11 cellular contexts compared by ENCODE assay signal in the genomic region with DNA sequence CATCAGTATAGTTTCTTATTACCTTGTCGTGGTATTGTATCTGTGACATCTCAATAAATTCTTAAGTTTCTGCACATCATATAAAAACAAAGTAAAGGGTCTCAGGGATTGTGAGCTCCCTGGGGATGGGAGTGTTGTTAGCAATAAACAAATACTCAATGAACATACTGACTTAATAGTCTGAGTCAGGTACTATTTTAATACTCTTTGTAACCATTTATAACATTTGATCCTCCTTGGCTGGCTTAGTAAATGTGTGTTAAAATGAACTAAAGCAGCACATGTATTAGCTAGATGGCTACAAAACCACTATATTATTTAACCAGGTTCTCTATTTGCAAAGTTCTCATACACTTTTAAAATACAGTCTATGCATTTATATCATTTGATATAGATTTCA. TPM values are rescaled to one million over a fixed set of nuclear protein-coding genes. Genes with fewer than 3 reads are reported as not detected.
DNase-seq lines count a peak whose midpoint lies in the region; FAIRE-seq and TF ChIP-seq lines count a peak whose summit lies in the region.
"Had no signal": no experiment of that assay in that cellular context is flagged by ENCODE, and none has a peak within 500 bp of the region (broad histone marks: within the 10 kb centered on the region; RNA-seq: fewer than 3 reads in every experiment).

No MANE protein-coding gene starts in this region.

- no peak overlapping the region for H2AFZ ChIP-seq in PC-9
- no peak overlapping the region for H2AFZ ChIP-seq in endothelial cell of umbilical vein (ENCODE audit: low read depth, low read length)

- H3K79me2 ChIP-seq in PC-9 (ENCODE audit: low read depth) (peaks cover 29% of the 10 kb centered on the region), endothelial cell of umbilical vein (ENCODE audit: control insufficient read depth, insufficient read depth, low read length) (peaks cover 41% of the 10 kb centered on the region)

- H3K4me2 ChIP-seq in PC-9 (peak overlapping the region; percentile 95), endothelial cell of umbilical vein (ENCODE audit: insufficient read depth, low read length) (peak overlapping the region; percentile 97)

- H3K27ac ChIP-seq in PC-9 (no peak overlapping the region), endothelial cell of umbilical vein (ENCODE audit: insufficient read depth, low read depth, low read length) (peak overlapping the region; percentile 89), skeletal muscle tissue (ENCODE audit: low read depth, low read length) (peak overlapping the region; percentile 93)
- H3K27ac ChIP-seq: neutrophil had no signal

- no peaks in the 10 kb centered on the region for H4K20me1 ChIP-seq in PC-9 (ENCODE audit: insufficient read depth)
- no peaks in the 10 kb centered on the region for H4K20me1 ChIP-seq in endothelial cell of umbilical vein (replicated peaks; ENCODE audit: control insufficient read depth, extremely low read depth, insufficient read depth, low read length)

- H3K27me3 ChIP-seq in PC-9 (ENCODE audit: insufficient read depth, low read depth): no peaks in the 10 kb centered on the region
- no peaks in the 10 kb centered on the region for H3K27me3 ChIP-seq in endothelial cell of umbilical vein (ENCODE audit: control insufficient read depth in 2 of 2, insufficient read depth in 2 of 2, low read length in 2 of 2)
- no peaks in the 10 kb centered on the region for H3K27me3 ChIP-seq in skeletal muscle tissue (ENCODE audit: control insufficient read depth in 3 of 3, insufficient read depth in 3 of 3, low read length in 3 of 3)
- H3K27me3 ChIP-seq: neutrophil had no signal

- POLR2A ChIA-PET in PC-9 (lab: Charles Lee; ENCODE audit: unreplicated experiment): interaction anchor here (0.6 kb wide), 1 partner anchor 151 kb away, joined by 6 read pairs; no protein-coding TSS in a partner anchor
- POLR2A ChIA-PET in endothelial cell of umbilical vein (lab: Charles Lee): no interaction called here

- H3K4me3 ChIP-seq in PC-9: peak overlapping the region; percentile 66; the same call in 1 of the 2 replicates
- H3K4me3 ChIP-seq in endothelial cell of umbilical vein (replicated peaks in 1 of 3; ENCODE audit: insufficient read depth in 1 of 3, low read depth in 1 of 3, low read length in 3 of 3): peak overlapping the region in 1 of 3 experiments; percentile 94
- peak overlapping the region in 2 of 3 donors; percentile 52 to 76 for H3K4me3 ChIP-seq in skeletal muscle tissue (ENCODE audit: low read length in 3 of 3)

- no peaks in the 10 kb centered on the region for H3K9me1 ChIP-seq in endothelial cell of umbilical vein (replicated peaks; ENCODE audit: control insufficient read depth, extremely low read depth, insufficient read depth, low read length)

- H3K9me3 ChIP-seq in PC-9 (ENCODE audit: insufficient read depth, low read depth) (no peaks in the 10 kb centered on the region), endothelial cell of umbilical vein (replicated peaks; ENCODE audit: control insufficient read depth, insufficient read depth, low read length) (no peaks in the 10 kb centered on the region), skeletal muscle tissue (ENCODE audit: control insufficient read depth in 3 of 3, low read length in 3 of 3) (no peaks in the 10 kb centered on the region)
- H3K9me3 ChIP-seq: neutrophil had no signal

- H3K9me2 ChIP-seq in PC-9 (ENCODE audit: insufficient read depth): no peaks in the 10 kb centered on the region

- no peak for DNase-seq in activated naive CD4-positive, alpha-beta T cell treated with anti-CD3 and anti-CD28 coated beads for 36 hours
- no peak for DNase-seq in PC-9
- peak; percentile 7 for DNase-seq in endothelial cell of umbilical vein (ENCODE audit: low read depth, low spot score)
- DNase-seq in frontal cortex (ENCODE audit: low spot score in 2 of 2): no peak
- DNase-seq in COLO829 (ENCODE audit: low spot score): no peak
- DNase-seq in NCI-H1092 treated with DMSO at 0.1 percent for 48 hours (lab: John Stamatoyannopoulos, UW): no peak
- DNase-seq: activated CD8-positive, alpha-beta memory T cell treated with anti-CD3 and anti-CD28 coated beads, Interleukin-2, amount 50 U/mL, for 4 hours had no signal

- H3K27me3 Mint-ChIP-seq in activated naive CD4-positive, alpha-beta T cell treated with anti-CD3 and anti-CD28 coated beads, Interleukin-2, amount 50 U/mL, for 24 hours: no peaks in the 10 kb centered on the region
- H3K27me3 Mint-ChIP-seq in activated naive CD4-positive, alpha-beta T cell treated with anti-CD3 and anti-CD28 coated beads for 36 hours (ENCODE audit: low read depth): no peaks in the 10 kb centered on the region
- H3K27me3 Mint-ChIP-seq: IgD-negative memory B cell had no signal

- intact Hi-C loops in activated naive CD4-positive, alpha-beta T cell treated with anti-CD3 and anti-CD28 coated beads for 36 hours (cut with micrococcal nuclease): loop anchor here (10.0 kb wide), 2 partner anchors 472 to 1918 kb away; partner anchors contain the start of genes FOXB1 and TLN2
- intact Hi-C loops in PC-9 (cut with micrococcal nuclease; ENCODE audit: unreplicated experiment) (no loop called here), endothelial cell of umbilical vein (cut with micrococcal nuclease) (loop anchor here (5.0 kb wide), 1 partner anchor 790 kb away; the partner anchor contains the start of gene BNIP2)

- H3K36me3 ChIP-seq in PC-9 (ENCODE audit: low read depth) (no peaks in the 10 kb centered on the region), endothelial cell of umbilical vein (ENCODE audit: control insufficient read depth in 2 of 2, extremely low read depth in 1 of 2, insufficient read depth in 2 of 2, low read length in 2 of 2) (peaks cover 4 to 6% of the 10 kb centered on the region in 2 experiments), skeletal muscle tissue (ENCODE audit: control insufficient read depth in 3 of 3, insufficient read depth in 3 of 3, low read length in 3 of 3) (peaks cover 4 to 18% (median 9%) of the 10 kb centered on the region in 3 donors)

- H3K9me3 Mint-ChIP-seq in activated naive CD4-positive, alpha-beta T cell treated with anti-CD3 and anti-CD28 coated beads, Interleukin-2, amount 50 U/mL, for 24 hours: no peaks in the 10 kb centered on the region
- H3K9me3 Mint-ChIP-seq in activated naive CD4-positive, alpha-beta T cell treated with anti-CD3 and anti-CD28 coated beads for 36 hours: no peaks in the 10 kb centered on the region
- H3K9me3 Mint-ChIP-seq: IgD-negative memory B cell had no signal

- TF ChIP-seq CTCF in PC-9 (conservative IDR thresholded peaks at IDR 0.05) (no peak), endothelial cell of umbilical vein (IDR thresholded peaks at IDR 0.05; ENCODE audit: extremely low read depth in 1 of 2, insufficient read depth in 1 of 2, low read depth in 1 of 2, low read length in 2 of 2) (no peak)

- dilution Hi-C loops in endothelial cell of umbilical vein (cut with MboI; ENCODE audit: extremely low pct_ligation_motif_present, low sequenced_read_pairs): no loop called here

- H3K4me1 Mint-ChIP-seq in activated naive CD4-positive, alpha-beta T cell treated with anti-CD3 and anti-CD28 coated beads, Interleukin-2, amount 50 U/mL, for 24 hours: peaks cover 65% of the 10 kb centered on the region
- peaks cover 45% of the 10 kb centered on the region for H3K4me1 Mint-ChIP-seq in activated naive CD4-positive, alpha-beta T cell treated with anti-CD3 and anti-CD28 coated beads for 36 hours (ENCODE audit: low read depth)

- BruUV-seq in PC-9 (replicated peaks; lab: Mats Ljungman, UMichigan) (no TSS peak), endothelial cell of umbilical vein (replicated peaks; lab: Mats Ljungman, UMichigan) (no TSS peak)

- H3K27ac Mint-ChIP-seq in activated naive CD4-positive, alpha-beta T cell treated with anti-CD3 and anti-CD28 coated beads, Interleukin-2, amount 50 U/mL, for 24 hours: no peak overlapping the region
- H3K27ac Mint-ChIP-seq in activated naive CD4-positive, alpha-beta T cell treated with anti-CD3 and anti-CD28 coated beads for 36 hours: no peak overlapping the region

- CTCF ChIA-PET in activated naive CD4-positive, alpha-beta T cell treated with anti-CD3 and anti-CD28 coated beads for 36 hours (lab: Charles Lee): interaction anchor here (0.9 to 1.3 kb wide), 3 partner anchors 32 to 123 kb away, joined by 3 read pairs; no protein-coding TSS in a partner anchor
- CTCF ChIA-PET in PC-9 (lab: Charles Lee): no interaction called here
- CTCF ChIA-PET in endothelial cell of umbilical vein (lab: Charles Lee): interaction anchor here (1.1 to 2.0 kb wide), 2 partner anchors 12 to 18 kb away, joined by 3 to 5 read pairs; no protein-coding TSS in a partner anchor

- H3F3A ChIP-seq in PC-9 (ENCODE audit: insufficient read depth, low read depth): no peaks in the 10 kb centered on the region

- peaks cover 17% of the 10 kb centered on the region for H3K36me3 Mint-ChIP-seq in activated naive CD4-positive, alpha-beta T cell treated with anti-CD3 and anti-CD28 coated beads, Interleukin-2, amount 50 U/mL, for 24 hours
- H3K36me3 Mint-ChIP-seq in activated naive CD4-positive, alpha-beta T cell treated with anti-CD3 and anti-CD28 coated beads for 36 hours (ENCODE audit: low read depth): peaks cover 19% of the 10 kb centered on the region

- no peak for TF ChIP-seq POLR2A in endothelial cell of umbilical vein (IDR thresholded peaks at IDR 0.05; ENCODE audit: low read depth, low read length)

- H3K4me1 ChIP-seq in PC-9 (replicated peaks; ENCODE audit: insufficient read depth) (peaks cover 25% of the 10 kb centered on the region), endothelial cell of umbilical vein (ENCODE audit: control insufficient read depth, extremely low read depth, insufficient read depth, low read length) (peaks cover 26% of the 10 kb centered on the region), skeletal muscle tissue (ENCODE audit: control insufficient read depth in 3 of 3, insufficient read depth in 3 of 3, low read length in 3 of 3) (peaks cover 18 to 30% (median 24%) of the 10 kb centered on the region in 3 donors)

- H3K9ac ChIP-seq in endothelial cell of umbilical vein (replicated peaks; ENCODE audit: extremely low read depth, insufficient read depth, low read length) (peak overlapping the region; percentile 94), skeletal muscle tissue (ENCODE audit: low read depth in 1 of 3, low read length in 3 of 3) (peak overlapping the region in 2 of 3 donors; percentile 89 to 95)

- peak overlapping the region; percentile 52 for H3K4me3 Mint-ChIP-seq in activated naive CD4-positive, alpha-beta T cell treated with anti-CD3 and anti-CD28 coated beads, Interleukin-2, amount 50 U/mL, for 24 hours
- no peak overlapping the region for H3K4me3 Mint-ChIP-seq in activated naive CD4-positive, alpha-beta T cell treated with anti-CD3 and anti-CD28 coated beads for 36 hours

- no peak for FAIRE-seq in endothelial cell of umbilical vein (lab: Jason Lieb, UNC)
- no peak for FAIRE-seq in frontal cortex (lab: Jason Lieb, UNC)

RNA-seq across cellular contexts. Expression of gene ICE2, which starts 1.8 kb away (rescaled TPM):
- 10 to 100 TPM; 75.2 to 76.7 TPM for total RNA-seq in activated naive CD4-positive, alpha-beta T cell treated with anti-CD3 and anti-CD28 coated beads for 36 hours
- total RNA-seq in PC-9 (2021) (64.1 and 67.5 TPM in 2 replicates), endothelial cell of umbilical vein (50.9 and 57.0 TPM in 2 replicates), skeletal muscle tissue (34.4 TPM), frontal cortex (38.3 TPM)
- 21.8 and 22.1 TPM in 2 replicates for polyA plus RNA-seq in endothelial cell of umbilical vein
- polyA plus RNA-seq in endothelial cell of umbilical vein (2011; cell fraction: cytosol; rRNA removed): 20.2 and 21.9 TPM in 2 replicates
- 43.4 and 43.7 TPM in 2 replicates for polyA plus RNA-seq in endothelial cell of umbilical vein (2011; cell fraction: nucleus; rRNA removed)
- polyA plus RNA-seq in endothelial cell of umbilical vein (2012): 24.5 and 43.3 TPM in 2 replicates
- polyA minus RNA-seq in endothelial cell of umbilical vein: 36.5 and 40.6 TPM in 2 replicates
- polyA minus RNA-seq in endothelial cell of umbilical vein (2011; cell fraction: cytosol; rRNA and poly(A)+ RNA removed): 32.6 TPM
- polyA minus RNA-seq in endothelial cell of umbilical vein (2011; cell fraction: nucleus; rRNA and poly(A)+ RNA removed): 58.6 and 71.2 TPM in 2 replicates
